Comparison of ENCODE assay signal across 8 cellular contexts in genomic region chr4:11471613-11472012, GRCh38. TPM values are rescaled to one million over a fixed set of nuclear protein-coding genes. Genes with fewer than 3 reads are reported as not detected.
DNase-seq lines count a peak whose midpoint lies in the region; ATAC-seq, FAIRE-seq and TF ChIP-seq lines count a peak whose summit lies in the region.

No MANE protein-coding gene starts in this region.

- BruUV-seq in endothelial cell of umbilical vein (replicated peaks; lab: Mats Ljungman, UMichigan) = no TSS peak

- H3K4me1 ChIP-seq in endothelial cell of umbilical vein (ENCODE audit: control insufficient read depth, extremely low read depth, insufficient read depth, low read length) = peaks cover 32% of the 10 kb centered on the region

- dilution Hi-C loops in endothelial cell of umbilical vein (cut with MboI; ENCODE audit: extremely low pct_ligation_motif_present, low sequenced_read_pairs) = no loop called here

- FAIRE-seq in endothelial cell of umbilical vein (lab: Jason Lieb, UNC) = peak; percentile 75

- peak overlapping the region; percentile 59 for H3K27ac ChIP-seq in endothelial cell of umbilical vein (ENCODE audit: insufficient read depth, low read depth, low read length)

- no peak for TF ChIP-seq POLR2A in endothelial cell of umbilical vein (IDR thresholded peaks at IDR 0.05; ENCODE audit: low read depth, low read length)

- DNase-seq in GM19238 (ENCODE audit: insufficient read length, low spot score) = peak; percentile 13
- peak; percentile 76 for DNase-seq in endothelial cell of umbilical vein (ENCODE audit: low read depth, low spot score)
- peak; percentile 7 to 20 for DNase-seq in stimulated activated CD8-positive, alpha-beta memory T cell treated with anti-CD3 and anti-CD28 coated beads, Interleukin-2, amount 100 ng/mL, for 1 hour (ENCODE audit: low read depth in 2 of 2)
- DNase-seq in NCI-H1105 (lab: John Stamatoyannopoulos, UW) = no peak
- no peak for DNase-seq in NCI-H510A (lab: John Stamatoyannopoulos, UW)
- no peak for DNase-seq in NCI-H82 (lab: John Stamatoyannopoulos, UW)

- H3K4me3 ChIP-seq in endothelial cell of umbilical vein (replicated peaks in 1 of 3; ENCODE audit: insufficient read depth in 1 of 3, low read depth in 1 of 3, low read length in 3 of 3) = peak overlapping the region in 1 of 3 experiments; percentile 24

- CTCF ChIA-PET in endothelial cell of umbilical vein (lab: Charles Lee) = interaction anchor here (0.7 to 2.3 kb wide), 11 partner anchors 9 to 253 kb away, joined by 3 to 6 read pairs (median 4); no protein-coding TSS in a partner anchor

- no peaks in the 10 kb centered on the region for H3K9me3 ChIP-seq in endothelial cell of umbilical vein (replicated peaks; ENCODE audit: control insufficient read depth, insufficient read depth, low read length)

- H2AFZ ChIP-seq in endothelial cell of umbilical vein (ENCODE audit: low read depth, low read length) = peak overlapping the region; percentile 12

- H3K79me2 ChIP-seq in endothelial cell of umbilical vein (ENCODE audit: control insufficient read depth, insufficient read depth, low read length) = no peaks in the 10 kb centered on the region

- intact Hi-C loops in endothelial cell of umbilical vein (cut with micrococcal nuclease) = loop anchor here (1.0 to 5.0 kb wide), 3 partner anchors 34 to 72 kb away; no protein-coding TSS in a partner anchor

- H3K4me2 ChIP-seq in endothelial cell of umbilical vein (ENCODE audit: insufficient read depth, low read length) = peak overlapping the region; percentile 81

- no peak overlapping the region for H3K9ac ChIP-seq in endothelial cell of umbilical vein (replicated peaks; ENCODE audit: extremely low read depth, insufficient read depth, low read length)

- H3K27me3 ChIP-seq in endothelial cell of umbilical vein (ENCODE audit: control insufficient read depth in 2 of 2, insufficient read depth in 2 of 2, low read length in 2 of 2) = no peaks in the 10 kb centered on the region

- H3K36me3 ChIP-seq in endothelial cell of umbilical vein (ENCODE audit: control insufficient read depth in 2 of 2, extremely low read depth in 1 of 2, insufficient read depth in 2 of 2, low read length in 2 of 2) = no peaks in the 10 kb centered on the region

- TF ChIP-seq CTCF in endothelial cell of umbilical vein (IDR thresholded peaks at IDR 0.05; ENCODE audit: extremely low read depth in 1 of 2, insufficient read depth in 1 of 2, low read depth in 1 of 2, low read length in 2 of 2) = no peak

- H3K9me1 ChIP-seq in endothelial cell of umbilical vein (replicated peaks; ENCODE audit: control insufficient read depth, extremely low read depth, insufficient read depth, low read length) = no peaks in the 10 kb centered on the region

- peak; percentile 71 for ATAC-seq in HG03103 (IDR thresholded peaks at IDR 0.05; ENCODE audit: low read depth, unreplicated experiment)
- peak; percentile 93 to 94 for ATAC-seq in activated CD4-positive, CD25-positive, alpha-beta regulatory T cell treated with anti-CD3 and anti-CD28 coated beads, Interleukin-2, amount 50 U/mL, for 24 hours

- POLR2A ChIA-PET in endothelial cell of umbilical vein (lab: Charles Lee) = interaction anchor here (0.7 kb wide), 2 partner anchors 13 to 66 kb away, joined by 3 read pairs; no protein-coding TSS in a partner anchor

- no peaks in the 10 kb centered on the region for H4K20me1 ChIP-seq in endothelial cell of umbilical vein (replicated peaks; ENCODE audit: control insufficient read depth, extremely low read depth, insufficient read depth, low read length)

TF ChIP-seq in endothelial cell of umbilical vein, 7 proteins besides CTCF, POLR2A, EP300 and RAD21:
- TF ChIP-seq MYC (IDR thresholded peaks at IDR 0.05; ENCODE audit: low read depth, low read length) (no peak), FOS (IDR thresholded peaks at IDR 0.05; ENCODE audit: borderline replicate concordance, insufficient read depth, low read length) (peak; percentile 45), GATA2 (IDR thresholded peaks at IDR 0.05; ENCODE audit: insufficient read depth, insufficient read length, low read depth, low read length) (peak; percentile 68), POLR2AphosphoS5 (IDR thresholded peaks at IDR 0.05; ENCODE audit: insufficient read depth, low read depth, low read length) (peak; percentile 48)

RNA-seq across cellular contexts. Expression of gene HS3ST1, which starts 42.9 kb away (rescaled TPM):
- total RNA-seq in endothelial cell of umbilical vein = 0.92 and 1.3 TPM in 2 replicates
- 0.14 and 0.49 TPM in 2 replicates for polyA plus RNA-seq in endothelial cell of umbilical vein
- 0.23 and 0.31 TPM in 2 replicates for polyA plus RNA-seq in endothelial cell of umbilical vein (2011; cell fraction: cytosol; rRNA removed)
- polyA plus RNA-seq in endothelial cell of umbilical vein (2011; cell fraction: nucleus; rRNA removed) = 0.03 and 0.08 TPM in 2 replicates
- polyA plus RNA-seq in endothelial cell of umbilical vein (2012) = 0.18 and 0.27 TPM in 2 replicates
- polyA minus RNA-seq in endothelial cell of umbilical vein = 0.15 and 0.97 TPM in 2 replicates
- polyA minus RNA-seq in endothelial cell of umbilical vein (2011; cell fraction: cytosol; rRNA and poly(A)+ RNA removed) = 0.72 TPM
- 0.34 TPM in 1 of 2 replicates, not detected in the other for polyA minus RNA-seq in endothelial cell of umbilical vein (2011; cell fraction: nucleus; rRNA and poly(A)+ RNA removed)

Comparison
In these comparisons a context has a peak if more than half of its experiments do, and no peak if none do; other contexts are left out.
1. DNase-seq: peak in GM19238 (single experiment), endothelial cell of umbilical vein (single experiment) and stimulated activated CD8-positive, alpha-beta memory T cell treated with anti-CD3 and anti-CD28 coated beads, Interleukin-2, amount 100 ng/mL, for 1 hour (2 of 2); none in NCI-H1105 (single experiment), NCI-H510A (single experiment) and NCI-H82 (single experiment).